ENCODE assay signal across 9 cellular contexts in the genomic region with DNA sequence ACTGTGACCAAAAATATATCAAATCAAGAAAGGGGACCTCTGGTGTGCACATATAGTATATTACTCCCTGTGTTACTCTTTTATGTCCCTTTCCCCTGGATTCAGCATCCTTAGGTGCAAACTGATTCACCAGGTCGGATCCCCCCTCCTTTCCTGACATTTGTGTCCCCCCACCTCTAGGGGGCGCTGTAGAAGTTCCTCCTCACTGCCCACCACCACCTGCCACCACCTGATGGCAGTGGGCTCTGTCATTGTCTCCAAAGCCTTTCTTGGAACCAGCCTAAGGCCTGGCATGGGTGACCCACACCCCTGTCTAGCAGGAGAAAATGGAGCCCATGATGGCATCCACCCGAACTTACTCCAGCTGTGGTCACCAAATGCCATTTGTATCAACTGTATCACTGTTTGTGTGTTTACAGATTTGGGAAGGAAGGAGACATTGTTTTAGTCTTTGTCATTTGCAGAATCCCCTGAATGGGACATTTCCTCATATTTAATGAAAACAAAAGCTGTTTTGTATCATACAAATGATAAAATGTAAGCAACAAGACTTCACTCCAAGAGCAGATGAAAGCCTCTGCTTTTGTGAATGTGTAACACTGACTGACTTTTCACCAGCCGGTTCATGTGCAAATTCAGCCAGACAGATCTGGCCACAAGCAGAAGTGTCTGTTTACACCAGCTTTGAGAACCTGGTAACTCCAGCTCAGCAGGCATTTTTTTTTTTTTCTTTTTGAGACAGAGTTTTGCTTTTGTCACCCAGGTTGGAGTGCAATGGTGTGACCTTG.
DNase-seq lines count a peak whose midpoint lies in the region; ATAC-seq and TF ChIP-seq lines count a peak whose summit lies in the region.
"Had no signal": no experiment of that assay in that cellular context is flagged by ENCODE, and none has a peak within 500 bp of the region (broad histone marks: within the 10 kb centered on the region; RNA-seq: fewer than 3 reads in every experiment).

No MANE protein-coding gene starts in this region.

- dilution Hi-C loops in mammary epithelial cell (cut with HindIII; ENCODE audit: low sequenced_read_pairs), result no loop called here

- H2AFZ ChIP-seq in PC-9, result no peak overlapping the region
- no peak overlapping the region for H2AFZ ChIP-seq in mammary epithelial cell (ENCODE audit: low read depth, low read length)
- H2AFZ ChIP-seq in mesenchymal stem cell (ENCODE audit: low read depth, low read length), result no peak overlapping the region

- H3K14ac ChIP-seq in mesenchymal stem cell (ENCODE audit: low read length in 2 of 2), result no peak overlapping the region

- DNase-seq in NCI-H1436 (lab: John Stamatoyannopoulos, UW) (peak; percentile 33), NCI-H1436 treated with DMSO at 0.1 percent for 48 hours (lab: John Stamatoyannopoulos, UW) (no peak), PC-9 (no peak), mammary epithelial cell (no peak), mesenchymal stem cell (peak; percentile 50), SW480 (ENCODE audit: low spot score) (no peak), coronary artery (ENCODE audit: low spot score) (no peak)

- H3K23ac ChIP-seq in mesenchymal stem cell (ENCODE audit: low read length in 2 of 2), result no peak overlapping the region

- H4K8ac ChIP-seq in mesenchymal stem cell (ENCODE audit: low read length), result no peak overlapping the region

- no peak overlapping the region for H2BK120ac ChIP-seq in mesenchymal stem cell (ENCODE audit: low read depth, low read length)

- no peak overlapping the region for H2BK5ac ChIP-seq in mesenchymal stem cell (ENCODE audit: low read depth, low read length, poor library complexity, severe bottlenecking)

- H3K9me3 ChIP-seq in PC-9 (ENCODE audit: insufficient read depth, low read depth) (no peaks in the 10 kb centered on the region), mammary epithelial cell (replicated peaks; ENCODE audit: insufficient read depth, low read length) (no peaks in the 10 kb centered on the region), mesenchymal stem cell (ENCODE audit: control insufficient read depth, low read length) (no peaks in the 10 kb centered on the region)
- H3K9me3 ChIP-seq: BLaER1 treated with 17β-estradiol and CSF1 and Interleukin-3, amounts not matched to agents 10 nM and 100 nM had no signal

- no peak overlapping the region for H2BK15ac ChIP-seq in mesenchymal stem cell (ENCODE audit: low read depth, poor library complexity, severe bottlenecking)

- intact Hi-C loops in PC-9 (cut with micrococcal nuclease; ENCODE audit: unreplicated experiment) (no loop called here), mammary epithelial cell (cut with micrococcal nuclease) (loop anchor here (5.0 kb wide), 1 partner anchor 158 kb away; no protein-coding TSS in a partner anchor)

- no peak overlapping the region for H3K4ac ChIP-seq in mesenchymal stem cell (ENCODE audit: low read depth in 1 of 2, low read length in 2 of 2)

- POLR2A ChIA-PET in PC-9 (lab: Charles Lee; ENCODE audit: unreplicated experiment), result no interaction called here

- H4K91ac ChIP-seq in mesenchymal stem cell (ENCODE audit: low read length), result peak overlapping the region; percentile 46

- H3K4me1 ChIP-seq in PC-9 (replicated peaks; ENCODE audit: insufficient read depth) (peaks cover 9% of the 10 kb centered on the region), mammary epithelial cell (ENCODE audit: insufficient read depth, low read length) (no peaks in the 10 kb centered on the region), mesenchymal stem cell (ENCODE audit: control insufficient read depth, insufficient read depth, low read depth, low read length) (no peaks in the 10 kb centered on the region)

- TF ChIP-seq CTCF in PC-9 (conservative IDR thresholded peaks at IDR 0.05), result peak; percentile 80
- TF ChIP-seq CTCF in mammary epithelial cell (conservative IDR thresholded peaks at IDR 0.05 in 1 of 2, IDR thresholded peaks at IDR 0.05 in 1 of 2; ENCODE audit: extremely low read depth in 1 of 2, insufficient read depth in 1 of 2, low read depth in 1 of 2, low read length in 2 of 2), result peak; percentile 40 to 56
- no peak for TF ChIP-seq CTCF in coronary artery (IDR thresholded peaks at IDR 0.05)

- peak overlapping the region; percentile 43 to 59 for H3K18ac ChIP-seq in mesenchymal stem cell (ENCODE audit: low read depth in 1 of 2, low read length in 2 of 2)

- in situ Hi-C loops in mammary epithelial cell (cut with MboI; ENCODE audit: low sequenced_read_pairs in 2 of 2), result no loop called here

- ATAC-seq in HG03565 (IDR thresholded peaks at IDR 0.05; ENCODE audit: unreplicated experiment), result no peak

- no peaks in the 10 kb centered on the region for H3K27me3 ChIP-seq in PC-9 (ENCODE audit: insufficient read depth, low read depth)
- no peaks in the 10 kb centered on the region for H3K27me3 ChIP-seq in mammary epithelial cell (ENCODE audit: insufficient read depth, low read length)
- peaks cover 0 to 5% of the 10 kb centered on the region in 2 experiments for H3K27me3 ChIP-seq in mesenchymal stem cell (ENCODE audit: control insufficient read depth in 1 of 2, insufficient read depth in 1 of 2, low read length in 2 of 2)
- H3K27me3 ChIP-seq: BLaER1 treated with 17β-estradiol and CSF1 and Interleukin-3, amounts not matched to agents 10 nM and 100 nM had no signal

- H3K79me1 ChIP-seq in mesenchymal stem cell (replicated peaks; ENCODE audit: low read length, poor library complexity, severe bottlenecking), result no peaks in the 10 kb centered on the region

- H3K9ac ChIP-seq in mammary epithelial cell (ENCODE audit: insufficient read depth, low read length) (no peak overlapping the region), mesenchymal stem cell (ENCODE audit: low read length) (no peak overlapping the region)
- H3K9ac ChIP-seq: BLaER1 treated with 17β-estradiol and CSF1 and Interleukin-3, amounts not matched to agents 10 nM and 100 nM had no signal

- H3K9me2 ChIP-seq in PC-9 (ENCODE audit: insufficient read depth), result no peaks in the 10 kb centered on the region

- H3K4me2 ChIP-seq in PC-9 (no peak overlapping the region), mammary epithelial cell (ENCODE audit: insufficient read depth, low read depth, low read length) (no peak overlapping the region), mesenchymal stem cell (ENCODE audit: low read length, poor library complexity, severe bottlenecking) (no peak overlapping the region)

- BruUV-seq in PC-9 (replicated peaks; lab: Mats Ljungman, UMichigan), result no TSS peak
- BruUV-seq in mammary epithelial cell (replicated peaks; lab: Mats Ljungman, UMichigan), result no TSS peak

- H4K20me1 ChIP-seq in PC-9 (ENCODE audit: insufficient read depth), result no peaks in the 10 kb centered on the region
- H4K20me1 ChIP-seq in mammary epithelial cell (ENCODE audit: insufficient read depth, low read length), result no peaks in the 10 kb centered on the region
- H4K20me1 ChIP-seq: BLaER1 treated with 17β-estradiol and CSF1 and Interleukin-3, amounts not matched to agents 10 nM and 100 nM had no signal

- H3K4me3 ChIP-seq in PC-9 (no peak overlapping the region), mammary epithelial cell (replicated peaks in 1 of 3; ENCODE audit: insufficient read depth in 1 of 3, low read depth in 2 of 3, low read length in 3 of 3) (no peak overlapping the region), mesenchymal stem cell (ENCODE audit: insufficient read depth in 1 of 2, low read depth in 1 of 2, low read length in 2 of 2) (no peak overlapping the region), coronary artery (no peak overlapping the region)
- H3K4me3 ChIP-seq: BLaER1 treated with 17β-estradiol and CSF1 and Interleukin-3, amounts not matched to agents 10 nM and 100 nM had no signal

- H2BK12ac ChIP-seq in mesenchymal stem cell (ENCODE audit: low read length in 2 of 2), result no peak overlapping the region

- WGBS in mammary epithelial cell (ENCODE audit: low coverage, missing lambda C conversion rate), result 85% methylated on average over 4 of the region's 4 CpGs
- WGBS in mesenchymal stem cell, result 52% methylated on average over 3 of the region's 4 CpGs

- no peaks in the 10 kb centered on the region for H3K36me3 ChIP-seq in PC-9 (ENCODE audit: low read depth)
- H3K36me3 ChIP-seq in mammary epithelial cell (ENCODE audit: insufficient read depth, low read length), result no peaks in the 10 kb centered on the region
- no peaks in the 10 kb centered on the region for H3K36me3 ChIP-seq in mesenchymal stem cell (ENCODE audit: control insufficient read depth in 1 of 2, insufficient read depth in 2 of 2, low read depth in 1 of 2, low read length in 2 of 2)
- H3K36me3 ChIP-seq: BLaER1 treated with 17β-estradiol and CSF1 and Interleukin-3, amounts not matched to agents 10 nM and 100 nM had no signal

- H3K27ac ChIP-seq in PC-9 (no peak overlapping the region), mammary epithelial cell (ENCODE audit: insufficient read depth, low read depth, low read length) (no peak overlapping the region), mesenchymal stem cell (ENCODE audit: low read length, poor library complexity, severe bottlenecking) (no peak overlapping the region), coronary artery (peak overlapping the region in 1 of 2 donors; percentile 40)

- no peaks in the 10 kb centered on the region; the same call in 1 of the 2 replicates for H3F3A ChIP-seq in PC-9 (ENCODE audit: insufficient read depth, low read depth)

- H3K79me2 ChIP-seq in PC-9 (ENCODE audit: low read depth) (no peaks in the 10 kb centered on the region), mammary epithelial cell (ENCODE audit: insufficient read depth, low read length) (no peaks in the 10 kb centered on the region)

- H2AK5ac ChIP-seq in mesenchymal stem cell (ENCODE audit: low read length, severe bottlenecking), result no peak overlapping the region

- CTCF ChIA-PET in PC-9 (lab: Charles Lee), result interaction anchor here (0.6 to 1.2 kb wide), 2 partner anchors 272 to 777 kb away, joined by 3 to 23 read pairs; no protein-coding TSS in a partner anchor
- CTCF ChIA-PET in mammary epithelial cell (lab: Charles Lee; ENCODE audit: low non-redundant PET), result no interaction called here

Comparison
In these comparisons a context has a peak if more than half of its experiments do, and no peak if none do; other contexts are left out.
1. DNase-seq: peak in NCI-H1436 (single experiment) and mesenchymal stem cell (single experiment); none in NCI-H1436 treated with DMSO at 0.1 percent for 48 hours (single experiment), PC-9 (0 of 2), mammary epithelial cell (single experiment), SW480 (single experiment) and coronary artery (single experiment).